ENCODE assay signal across 23 cellular contexts in the genomic region with DNA sequence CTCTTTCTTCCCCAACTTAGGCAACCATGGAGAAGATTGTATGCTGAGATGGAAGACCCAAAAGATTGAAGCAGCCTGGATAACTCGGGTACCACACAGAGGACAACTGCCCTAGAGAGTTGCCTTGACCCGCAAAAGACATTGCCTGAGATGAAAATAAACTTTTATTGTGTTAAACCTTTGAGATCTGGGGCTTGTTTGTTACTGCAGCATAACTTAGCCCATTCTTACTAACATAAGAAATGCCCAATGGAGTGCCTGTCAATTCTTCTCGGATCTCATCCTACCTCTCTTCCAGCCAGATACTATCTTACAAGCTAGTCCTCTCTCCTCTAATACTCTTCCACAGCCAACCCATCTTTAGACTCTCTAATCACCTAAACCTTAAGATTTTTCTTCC.
DNase-seq lines count a peak whose midpoint lies in the region; ATAC-seq lines count a peak whose summit lies in the region.
"Had no signal": no experiment of that assay in that cellular context is flagged by ENCODE, and none has a peak within 500 bp of the region (broad histone marks: within the 10 kb centered on the region; RNA-seq: fewer than 3 reads in every experiment).

No MANE protein-coding gene starts in this region.

- no peaks in the 10 kb centered on the region for H3K27me3 ChIP-seq in CD8-positive, alpha-beta memory T cell (ENCODE audit: insufficient read depth, low read length, poor library complexity, severe bottlenecking)
- H3K27me3 ChIP-seq: BLaER1 treated with 17β-estradiol and CSF1 and Interleukin-3, amounts not matched to agents 10 nM and 100 nM had no signal

- H3K4me1 ChIP-seq in CD8-positive, alpha-beta memory T cell (ENCODE audit: insufficient read depth, low read length) = peaks cover 47% of the 10 kb centered on the region

- H3K4me3 ChIP-seq in CD8-positive, alpha-beta memory T cell (ENCODE audit: low read length) = no peak overlapping the region
- H3K4me3 ChIP-seq: BLaER1 treated with 17β-estradiol and CSF1 and Interleukin-3, amounts not matched to agents 10 nM and 100 nM; GM23248; HAP-1 had no signal

- peaks cover 25% of the 10 kb centered on the region for H3K4me1 Mint-ChIP-seq in activated naive CD4-positive, alpha-beta T cell treated with anti-CD3 and anti-CD28 coated beads for 36 hours (ENCODE audit: low read depth)
- peaks cover 52 to 72% (median 65%) of the 10 kb centered on the region in 3 donors for H3K4me1 Mint-ChIP-seq in CD8-positive, alpha-beta memory T cell
- H3K4me1 Mint-ChIP-seq in effector memory CD8-positive, alpha-beta T cell (ENCODE audit: low read depth in 2 of 2) = peaks cover 34 to 44% of the 10 kb centered on the region in 2 donors
- H3K4me1 Mint-ChIP-seq in stimulated activated effector memory CD8-positive, alpha-beta T cell treated with anti-CD3 and anti-CD28 coated beads, Interleukin-12 subunit alpha, Interleukin-12 subunit beta, amount 100 ng/mL, for 72 hours = peaks cover 34% of the 10 kb centered on the region

- H3K36me3 ChIP-seq in CD8-positive, alpha-beta memory T cell (ENCODE audit: insufficient read depth, low read length) = no peaks in the 10 kb centered on the region
- H3K36me3 ChIP-seq: BLaER1 treated with 17β-estradiol and CSF1 and Interleukin-3, amounts not matched to agents 10 nM and 100 nM; HAP-1 had no signal

- DNase-seq in activated naive CD4-positive, alpha-beta T cell treated with anti-CD3 and anti-CD28 coated beads for 36 hours = no peak
- DNase-seq in activated naive CD4-positive, alpha-beta T cell treated with anti-CD3 and anti-CD28 coated beads, Interleukin-2, amount 50 U/mL, for 16 hours = no peak
- DNase-seq in CD8-positive, alpha-beta memory T cell = no peak
- no peak for DNase-seq in effector memory CD8-positive, alpha-beta T cell
- no peak for DNase-seq in stimulated activated effector memory CD8-positive, alpha-beta T cell treated with anti-CD3 and anti-CD28 coated beads, Interleukin-12 subunit alpha, Interleukin-12 subunit beta, amount 100 ng/mL, for 72 hours (ENCODE audit: low spot score in 2 of 2)
- DNase-seq in effector CD4-positive, alpha-beta T cell = no peak
- no peak for DNase-seq in NCI-H69 (lab: John Stamatoyannopoulos, UW)
- DNase-seq: COR-L47, DMS153, GF-D8, GM23248, Kasumi-1, MM.1S, NCI-H1092, NCI-H1436 treated with DMSO at 0.1 percent for 48 hours, NCI-H2029, NCI-H345, NCI-H524 treated with DMSO at 0.1 percent for 48 hours, PC-3, RPMI8226 had no signal

- ATAC-seq in effector memory CD8-positive, alpha-beta T cell (replicated peaks) = no peak
- no peak for ATAC-seq in stimulated activated effector memory CD8-positive, alpha-beta T cell treated with anti-CD3 and anti-CD28 coated beads, Interleukin-12 subunit alpha, Interleukin-12 subunit beta, amount 100 ng/mL, for 72 hours
- ATAC-seq: PC-3 had no signal

- H3K4me3 Mint-ChIP-seq in activated naive CD4-positive, alpha-beta T cell treated with anti-CD3 and anti-CD28 coated beads for 36 hours = no peak overlapping the region
- H3K4me3 Mint-ChIP-seq in CD8-positive, alpha-beta memory T cell = peak overlapping the region in 4 of 7 donors; percentile 9 to 60 (median 32)
- peak overlapping the region; percentile 3 to 37 for H3K4me3 Mint-ChIP-seq in effector memory CD8-positive, alpha-beta T cell
- H3K4me3 Mint-ChIP-seq in stimulated activated effector memory CD8-positive, alpha-beta T cell treated with anti-CD3 and anti-CD28 coated beads, Interleukin-12 subunit alpha, Interleukin-12 subunit beta, amount 100 ng/mL, for 72 hours = no peak overlapping the region
- H3K4me3 Mint-ChIP-seq: IgD-negative memory B cell had no signal

- H3K9me3 Mint-ChIP-seq in activated naive CD4-positive, alpha-beta T cell treated with anti-CD3 and anti-CD28 coated beads for 36 hours = peaks cover 9% of the 10 kb centered on the region
- H3K9me3 Mint-ChIP-seq in CD8-positive, alpha-beta memory T cell = peaks cover 0 to 8% (median 0%) of the 10 kb centered on the region in 5 donors
- H3K9me3 Mint-ChIP-seq in effector memory CD8-positive, alpha-beta T cell = peaks cover 2 to 10% of the 10 kb centered on the region in 2 donors
- peaks cover 3% of the 10 kb centered on the region for H3K9me3 Mint-ChIP-seq in stimulated activated effector memory CD8-positive, alpha-beta T cell treated with anti-CD3 and anti-CD28 coated beads, Interleukin-12 subunit alpha, Interleukin-12 subunit beta, amount 100 ng/mL, for 72 hours

- intact Hi-C loops in activated naive CD4-positive, alpha-beta T cell treated with anti-CD3 and anti-CD28 coated beads for 36 hours (cut with micrococcal nuclease) = loop anchor here (2.0 kb wide), 1 partner anchor 49 kb away; no protein-coding TSS in a partner anchor

- H3K9me3 ChIP-seq in CD8-positive, alpha-beta memory T cell (ENCODE audit: low read length) = no peaks in the 10 kb centered on the region
- H3K9me3 ChIP-seq: HAP-1 had no signal

- CTCF ChIA-PET in activated naive CD4-positive, alpha-beta T cell treated with anti-CD3 and anti-CD28 coated beads for 36 hours (lab: Charles Lee) = interaction anchor here (0.7 kb wide), 1 partner anchor 74 kb away, joined by 3 read pairs; no protein-coding TSS in a partner anchor
- CTCF ChIA-PET in CD8-positive, alpha-beta memory T cell (lab: Charles Lee) = interaction anchor here (0.9 kb wide), 1 partner anchor 8 kb away, joined by 3 read pairs; no protein-coding TSS in a partner anchor

- peak overlapping the region; percentile 76 for H3K27ac Mint-ChIP-seq in activated naive CD4-positive, alpha-beta T cell treated with anti-CD3 and anti-CD28 coated beads for 36 hours
- H3K27ac Mint-ChIP-seq in CD8-positive, alpha-beta memory T cell = peak overlapping the region; percentile 81 to 99 (median 92)
- peak overlapping the region; percentile 83 to 96 for H3K27ac Mint-ChIP-seq in effector memory CD8-positive, alpha-beta T cell
- H3K27ac Mint-ChIP-seq in stimulated activated effector memory CD8-positive, alpha-beta T cell treated with anti-CD3 and anti-CD28 coated beads, Interleukin-12 subunit alpha, Interleukin-12 subunit beta, amount 100 ng/mL, for 72 hours = peak overlapping the region; percentile 71
- H3K27ac Mint-ChIP-seq: IgD-negative memory B cell had no signal

- H3K27ac ChIP-seq in CD8-positive, alpha-beta memory T cell (ENCODE audit: low read depth, low read length) = no peak overlapping the region
- H3K27ac ChIP-seq: BLaER1 treated with 17β-estradiol and CSF1 and Interleukin-3, amounts not matched to agents 10 nM and 100 nM; GM23248 had no signal

- POLR2A ChIA-PET in CD8-positive, alpha-beta memory T cell (lab: Charles Lee) = no interaction called here

- peaks cover 4% of the 10 kb centered on the region for H3K36me3 Mint-ChIP-seq in activated naive CD4-positive, alpha-beta T cell treated with anti-CD3 and anti-CD28 coated beads for 36 hours (ENCODE audit: low read depth)
- H3K36me3 Mint-ChIP-seq in CD8-positive, alpha-beta memory T cell = peaks cover 0 to 12% (median 3%) of the 10 kb centered on the region in 3 donors
- no peaks in the 10 kb centered on the region for H3K36me3 Mint-ChIP-seq in effector memory CD8-positive, alpha-beta T cell (ENCODE audit: insufficient read depth)
- H3K36me3 Mint-ChIP-seq in stimulated activated effector memory CD8-positive, alpha-beta T cell treated with anti-CD3 and anti-CD28 coated beads, Interleukin-12 subunit alpha, Interleukin-12 subunit beta, amount 100 ng/mL, for 72 hours = no peaks in the 10 kb centered on the region
- H3K36me3 Mint-ChIP-seq: IgD-negative memory B cell had no signal

- H3K27me3 Mint-ChIP-seq in activated naive CD4-positive, alpha-beta T cell treated with anti-CD3 and anti-CD28 coated beads for 36 hours (ENCODE audit: low read depth) = no peaks in the 10 kb centered on the region
- no peaks in the 10 kb centered on the region for H3K27me3 Mint-ChIP-seq in CD8-positive, alpha-beta memory T cell
- no peaks in the 10 kb centered on the region for H3K27me3 Mint-ChIP-seq in effector memory CD8-positive, alpha-beta T cell

Comparison
In these comparisons a context has a peak if more than half of its experiments do, and no peak if none do; other contexts are left out.
1. H3K4me3 Mint-ChIP-seq: peak in CD8-positive, alpha-beta memory T cell (4 of 7) and effector memory CD8-positive, alpha-beta T cell (2 of 2); none in activated naive CD4-positive, alpha-beta T cell treated with anti-CD3 and anti-CD28 coated beads for 36 hours (single experiment) and stimulated activated effector memory CD8-positive, alpha-beta T cell treated with anti-CD3 and anti-CD28 coated beads, Interleukin-12 subunit alpha, Interleukin-12 subunit beta, amount 100 ng/mL, for 72 hours (single experiment).
2. Peak in every context shown above with its lines, with median percentiles within 50 percentile points of each other: H3K27ac Mint-ChIP-seq.